1 cellular context compared by ENCODE assay signal in genomic region chr4:77156912-77157858, GRCh38.
TF ChIP-seq lines count a peak whose summit lies in the region.

CCNG2 (plus strand) TSS chr4:77157207; CDS start chr4:77158533, 1,326 bp downstream.

TF ChIP-seq in GM12878, 131 proteins besides CTCF, POLR2A, EP300 and RAD21 (continued from another document and continues in another):
- TF ChIP-seq ZBTB11 (CRISPR knock-in tag; IDR thresholded peaks at IDR 0.05) (no peak), MYC (IDR thresholded peaks at IDR 0.05; ENCODE audit: insufficient read depth, insufficient read length, insufficient replicate concordance, low read length, severe bottlenecking) (no peak), POLR2AphosphoS5 (IDR thresholded peaks at IDR 0.05; ENCODE audit: low read length) (peak; percentile 48), MLLT1 (IDR thresholded peaks at IDR 0.05) (peak; percentile 97), IRF3 (IDR thresholded peaks at IDR 0.05) (no peak), STAT1 (conservative IDR thresholded peaks at IDR 0.05) (peak; percentile 98), YY1 (IDR thresholded peaks at IDR 0.05; ENCODE audit: low read depth, low read length) (peak; percentile 48; the same call in 1 of the 2 replicates), BCL11A (IDR thresholded peaks at IDR 0.05; ENCODE audit: low read depth, low read length) (no peak), TBL1XR1 (IDR thresholded peaks at IDR 0.05; ENCODE audit: low read depth, low read length) (peak; percentile 62; the same call in 1 of the 2 replicates), REST (IDR thresholded peaks at IDR 0.05; ENCODE audit: low read depth, low read length) (no peak), CBX5 (IDR thresholded peaks at IDR 0.05; ENCODE audit: low read depth) (no peak), PRDM15 (CRISPR knock-in tag; IDR thresholded peaks at IDR 0.05) (no peak), TARDBP (IDR thresholded peaks at IDR 0.05; ENCODE audit: borderline replicate concordance) (peak; percentile 81), GABPA (IDR thresholded peaks at IDR 0.05; ENCODE audit: low read depth) (no peak), NR2C1 (IDR thresholded peaks at IDR 0.05) (0 out of 2 replicates have a peak, but pooled peaks have one; percentile 31), NKRF (conservative IDR thresholded peaks at IDR 0.05) (peak; percentile 100), ATF7 (IDR thresholded peaks at IDR 0.05; ENCODE audit: low read depth) (peak; percentile 77), POU2F2 (IDR thresholded peaks at IDR 0.05; ENCODE audit: borderline replicate concordance, low read depth, low read length) (peak; percentile 24; the same call in 1 of the 3 replicates), JUNB (IDR thresholded peaks at IDR 0.05) (no peak), HDAC6 (IDR thresholded peaks at IDR 0.05; ENCODE audit: unreplicated experiment) (no peak), ZBED1 (IDR thresholded peaks at IDR 0.05; ENCODE audit: borderline replicate concordance) (no peak), ZZZ3 (IDR thresholded peaks at IDR 0.05; ENCODE audit: control insufficient read depth, insufficient read length, low read depth) (no peak), ZNF622 (IDR thresholded peaks at IDR 0.05) (no peak), E2F4 (IDR thresholded peaks at IDR 0.05; ENCODE audit: low read depth, low read length) (no peak), SPI1 (IDR thresholded peaks at IDR 0.05; ENCODE audit: borderline replicate concordance, insufficient read depth, low read depth, low read length) (peak; percentile 33; the same call in 1 of the 2 replicates), ATF3 (IDR thresholded peaks at IDR 0.05; ENCODE audit: borderline replicate concordance, extremely low read depth, low read depth, low read length) (peak; percentile 59; the same call in 1 of the 2 replicates), HCFC1 (IDR thresholded peaks at IDR 0.05; ENCODE audit: low read length) (peak; percentile 14), ZSCAN29 (IDR thresholded peaks at IDR 0.05) (no peak), SREBF1 (IDR thresholded peaks at IDR 0.05; ENCODE audit: low read length) (peak; percentile 8; the same call in 1 of the 2 replicates), ZNF24 (IDR thresholded peaks at IDR 0.05) (no peak; the same call in none of the 2 replicates), E4F1 (IDR thresholded peaks at IDR 0.05; ENCODE audit: borderline replicate concordance, partially characterized antibody) (peak; percentile 42), ASH2L (IDR thresholded peaks at IDR 0.05; ENCODE audit: borderline replicate concordance, low read depth) (peak; percentile 47; the same call in 1 of the 2 replicates)
